ENCODE assay signal across 24 cellular contexts in the genomic region with DNA sequence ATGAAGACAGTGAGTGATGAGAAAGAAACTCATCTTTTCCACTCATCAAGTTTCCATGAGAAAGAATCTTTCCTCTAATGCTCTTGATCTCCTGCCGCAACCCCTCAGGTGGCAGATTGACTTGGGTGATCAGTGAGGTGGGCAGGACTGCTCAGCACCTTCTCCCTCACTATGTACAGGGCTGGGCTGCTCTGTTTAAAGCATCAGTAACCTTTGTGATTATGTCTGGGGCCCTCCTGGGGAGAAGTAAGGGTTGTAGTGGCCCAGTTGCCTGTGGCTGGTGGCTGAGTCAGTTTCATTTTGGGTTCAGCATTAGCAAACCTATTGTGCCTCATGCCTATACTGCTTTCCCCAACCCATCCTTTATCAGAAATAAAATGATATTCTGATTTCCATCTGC.
DNase-seq lines count a peak whose midpoint lies in the region; ATAC-seq lines count a peak whose summit lies in the region.
"Had no signal": no experiment of that assay in that cellular context is flagged by ENCODE, and none has a peak within 500 bp of the region (broad histone marks: within the 10 kb centered on the region; RNA-seq: fewer than 3 reads in every experiment).

No MANE protein-coding gene starts in this region.

- H3K4me3 Mint-ChIP-seq in activated T-helper 17 cell treated with anti-CD3 and anti-CD28 coated beads, Interleukin-2, amount 50 U/mL, for 72 hours, result no peak overlapping the region
- H3K4me3 Mint-ChIP-seq: activated T-helper 1 cell treated with anti-CD3 and anti-CD28 coated beads, Interleukin-12 subunit alpha, Interleukin-12 subunit beta, Interleukin-2, Interleukin-4 antibody, amounts not matched to agents 30 ng/mL and 10 ng/mL and 1 ng/mL, durations not matched to agents 14 hours and 24 hours and 36 hours; central memory CD8-positive, alpha-beta T cell; dendritic cell treated with granulocyte-macrophage colony-stimulating factor and Interleukin-4, amounts not matched to agents 40 ng/mL and 50 ng/mL, for 4 days; H9; immature natural killer cell; nephron progenitor cell; stimulated activated effector memory CD8-positive, alpha-beta T cell treated with anti-CD3 and anti-CD28 coated beads, Interleukin-12 subunit alpha, Interleukin-12 subunit beta, amount 100 ng/mL, for 72 hours had no signal

- H3K36me3 Mint-ChIP-seq in activated T-helper 17 cell treated with anti-CD3 and anti-CD28 coated beads, Interleukin-2, amount 50 U/mL, for 72 hours (ENCODE audit: low read depth), result no peaks in the 10 kb centered on the region
- H3K36me3 Mint-ChIP-seq: immature natural killer cell; stimulated activated effector memory CD8-positive, alpha-beta T cell treated with anti-CD3 and anti-CD28 coated beads, Interleukin-12 subunit alpha, Interleukin-12 subunit beta, amount 100 ng/mL, for 72 hours had no signal

- peak; percentile 91 for ATAC-seq in activated T-helper 17 cell treated with anti-CD3 and anti-CD28 coated beads, Interleukin-2, amount 50 U/mL, for 72 hours (replicated peaks)
- peak; percentile 98 for ATAC-seq in stimulated activated naive CD8-positive, alpha-beta T cell treated with anti-CD3 and anti-CD28 coated beads, Interleukin-15, Interleukin-2, amounts not matched to agents 100 U/mL and 50 U/mL, for 24 hours
- ATAC-seq: gastrocnemius medialis; right cardiac atrium; stimulated activated effector memory CD8-positive, alpha-beta T cell treated with anti-CD3 and anti-CD28 coated beads, Interleukin-12 subunit alpha, Interleukin-12 subunit beta, amount 100 ng/mL, for 72 hours had no signal

- peak; percentile 8 for DNase-seq in activated T-cell treated with anti-CD3 and anti-CD28 coated beads for 48 hours (ENCODE audit: low read depth)
- no peak for DNase-seq in activated T-cell treated with anti-CD3 and anti-CD28 coated beads, Interleukin-2, amount 50 U/mL, for 1 hour
- peak in 3 of 4 experiments; percentile 1 to 26 (median 11) for DNase-seq in stimulated activated CD4-positive, alpha-beta T cell treated with anti-CD3 and anti-CD28 coated beads, Interleukin-1b, Interleukin-23, amount 100 ng/mL, for 24 hours (ENCODE audit: low read depth in 4 of 4, low spot score in 1 of 4)
- peak; percentile 18 for DNase-seq in stimulated activated naive CD8-positive, alpha-beta T cell treated with anti-CD3 and anti-CD28 coated beads, Interleukin-15, Interleukin-2, amounts not matched to agents 100 U/mL and 50 U/mL, for 24 hours
- no peak for DNase-seq in amygdala (lab: John Stamatoyannopoulos, UW)
- no peak for DNase-seq in glomerular visceral epithelial cell (ENCODE audit: extremely low spot score)
- DNase-seq: activated CD4-positive, CD25-positive, alpha-beta regulatory T cell treated with anti-CD3 and anti-CD28 coated beads, Interleukin-2, amount 50 U/mL, for 72 hours; C1 segment of cervical spinal cord; DMS79; gastrocnemius medialis; GF-D8; H9; hypothalamus; immature natural killer cell; IMR-90; nephron progenitor cell; right cardiac atrium; T-helper 1 cell; testis had no signal

- H3K27me3 Mint-ChIP-seq in activated T-helper 17 cell treated with anti-CD3 and anti-CD28 coated beads, Interleukin-2, amount 50 U/mL, for 72 hours, result no peaks in the 10 kb centered on the region
- H3K27me3 Mint-ChIP-seq: central memory CD8-positive, alpha-beta T cell; dendritic cell treated with granulocyte-macrophage colony-stimulating factor and Interleukin-4, amounts not matched to agents 40 ng/mL and 50 ng/mL, for 4 days had no signal

- no peaks in the 10 kb centered on the region for H3K9me3 Mint-ChIP-seq in activated T-helper 17 cell treated with anti-CD3 and anti-CD28 coated beads, Interleukin-2, amount 50 U/mL, for 72 hours
- H3K9me3 Mint-ChIP-seq: H9 had no signal

- no peaks in the 10 kb centered on the region for H3K4me1 Mint-ChIP-seq in activated T-helper 17 cell treated with anti-CD3 and anti-CD28 coated beads, Interleukin-2, amount 50 U/mL, for 72 hours
- H3K4me1 Mint-ChIP-seq: central memory CD8-positive, alpha-beta T cell; immature natural killer cell; nephron progenitor cell; stimulated activated effector memory CD8-positive, alpha-beta T cell treated with anti-CD3 and anti-CD28 coated beads, Interleukin-12 subunit alpha, Interleukin-12 subunit beta, amount 100 ng/mL, for 72 hours had no signal

- H3K27ac Mint-ChIP-seq in activated T-helper 17 cell treated with anti-CD3 and anti-CD28 coated beads, Interleukin-2, amount 50 U/mL, for 72 hours, result peak overlapping the region; percentile 70
- H3K27ac Mint-ChIP-seq: activated T-helper 1 cell treated with anti-CD3 and anti-CD28 coated beads, Interleukin-12 subunit alpha, Interleukin-12 subunit beta, Interleukin-2, Interleukin-4 antibody, amounts not matched to agents 30 ng/mL and 10 ng/mL and 1 ng/mL, durations not matched to agents 14 hours and 24 hours and 36 hours; dendritic cell treated with granulocyte-macrophage colony-stimulating factor and Interleukin-4, amounts not matched to agents 40 ng/mL and 50 ng/mL, for 4 days; H9; immature natural killer cell; nephron progenitor cell; stimulated activated effector memory CD8-positive, alpha-beta T cell treated with anti-CD3 and anti-CD28 coated beads, Interleukin-12 subunit alpha, Interleukin-12 subunit beta, amount 100 ng/mL, for 72 hours had no signal

Comparison
In these comparisons a context has a peak if more than half of its experiments do, and no peak if none do; other contexts are left out.
1. DNase-seq: peak in activated T-cell treated with anti-CD3 and anti-CD28 coated beads for 48 hours (single experiment), stimulated activated CD4-positive, alpha-beta T cell treated with anti-CD3 and anti-CD28 coated beads, Interleukin-1b, Interleukin-23, amount 100 ng/mL, for 24 hours (3 of 4) and stimulated activated naive CD8-positive, alpha-beta T cell treated with anti-CD3 and anti-CD28 coated beads, Interleukin-15, Interleukin-2, amounts not matched to agents 100 U/mL and 50 U/mL, for 24 hours (single experiment); none in activated T-cell treated with anti-CD3 and anti-CD28 coated beads, Interleukin-2, amount 50 U/mL, for 1 hour (single experiment), amygdala (0 of 56) and glomerular visceral epithelial cell (single experiment).